ENCODE assay signal across 1 cellular context in genomic region chr9:80020056-80020455, GRCh38.
TF ChIP-seq lines count a peak whose summit lies in the region.

No MANE protein-coding gene starts in this region.

TF ChIP-seq in GM12878, 131 proteins besides CTCF, POLR2A, EP300 and RAD21 (continued from another document):
- no peak for TF ChIP-seq ZBTB11 (CRISPR knock-in tag; IDR thresholded peaks at IDR 0.05)
- no peak for TF ChIP-seq RELA (IDR thresholded peaks at IDR 0.05; ENCODE audit: borderline replicate concordance, partially characterized antibody)
- no peak for TF ChIP-seq SRF (IDR thresholded peaks at IDR 0.05; ENCODE audit: low read depth in 2 of 2, low read length in 2 of 2)
- no peak for TF ChIP-seq NR2C1 (IDR thresholded peaks at IDR 0.05)
- TF ChIP-seq NFYA (IDR thresholded peaks at IDR 0.05; ENCODE audit: borderline replicate concordance, low read depth, low read length): no peak
- no peak for TF ChIP-seq MYC (IDR thresholded peaks at IDR 0.05; ENCODE audit: insufficient read depth, insufficient read length, insufficient replicate concordance, low read length, severe bottlenecking)
- TF ChIP-seq HDAC6 (IDR thresholded peaks at IDR 0.05; ENCODE audit: unreplicated experiment): no peak
TF ChIP-seq in GM12878: peak in this region for 0.
